ENCODE assay signal across 20 cellular contexts in genomic region chr14:32813401-32813800, GRCh38.
DNase-seq lines count a peak whose midpoint lies in the region; ATAC-seq lines count a peak whose summit lies in the region.
"Had no signal": no experiment of that assay in that cellular context is flagged by ENCODE, and none has a peak within 500 bp of the region (broad histone marks: within the 10 kb centered on the region; RNA-seq: fewer than 3 reads in every experiment).

No MANE protein-coding gene starts in this region.

- no peak overlapping the region for H3K56ac ChIP-seq in mesendoderm (ENCODE audit: low read length)

- no peak overlapping the region for H2AK5ac ChIP-seq in mesendoderm (ENCODE audit: low read length)

- H3K4me1 ChIP-seq in HUES48 (ENCODE audit: control insufficient read depth, insufficient read depth, low read length) (peaks cover 45% of the 10 kb centered on the region), mesendoderm (ENCODE audit: control insufficient read depth, low read depth, low read length) (no peaks in the 10 kb centered on the region)

- H3K4me2 ChIP-seq in mesendoderm (ENCODE audit: low read length), result no peak overlapping the region
- H3K4me2 ChIP-seq: KMS-11 had no signal

- no peak overlapping the region for H3K9ac ChIP-seq in HUES48 (ENCODE audit: low read depth, low read length)
- H3K9ac ChIP-seq in mesendoderm (ENCODE audit: low read length), result no peak overlapping the region
- H3K9ac ChIP-seq: KMS-11 had no signal

- H3K36me3 ChIP-seq in HUES48 (ENCODE audit: control insufficient read depth, insufficient read depth, low read length) (no peaks in the 10 kb centered on the region), mesendoderm (ENCODE audit: control insufficient read depth, insufficient read depth, low read length) (no peaks in the 10 kb centered on the region)
- H3K36me3 ChIP-seq: SJCRH30 had no signal

- no peak overlapping the region for H2BK15ac ChIP-seq in mesendoderm (replicated peaks; ENCODE audit: low read depth)

- H4K8ac ChIP-seq in mesendoderm (ENCODE audit: low read depth, low read length), result no peak overlapping the region

- H3K27ac ChIP-seq in HUES48 (ENCODE audit: low read depth, low read length) (peak overlapping the region; percentile 30), mesendoderm (ENCODE audit: low read depth, low read length) (no peak overlapping the region)
- H3K27ac ChIP-seq: KMS-11, SJCRH30 had no signal

- H3K18ac ChIP-seq in mesendoderm (ENCODE audit: low read length), result peak overlapping the region; percentile 28

- no peak for ATAC-seq in HG03378 (IDR thresholded peaks at IDR 0.05; ENCODE audit: unreplicated experiment)
- ATAC-seq: PC-3 had no signal

- H3K23ac ChIP-seq in mesendoderm (ENCODE audit: low read length), result no peak overlapping the region

- no peaks in the 10 kb centered on the region for H3K9me3 ChIP-seq in HUES48 (ENCODE audit: control insufficient read depth, insufficient read depth, low read length)
- H3K9me3 ChIP-seq: SJCRH30 had no signal

- H3K4ac ChIP-seq in mesendoderm (ENCODE audit: low read depth, low read length), result no peak overlapping the region

- WGBS in mesendoderm (ENCODE audit: extremely low coverage, insufficient coverage, low lambda C conversion rate), result no CpG with 5 or more reads among the region's 4 CpGs

- H3K4me3 ChIP-seq in HUES48 (ENCODE audit: low read depth, low read length) (no peak overlapping the region), mesendoderm (ENCODE audit: low read length) (no peak overlapping the region)
- H3K4me3 ChIP-seq: SJCRH30 had no signal

- no peaks in the 10 kb centered on the region for H3K27me3 ChIP-seq in HUES48 (ENCODE audit: control insufficient read depth, insufficient read depth, low read length)
- H3K27me3 ChIP-seq in mesendoderm (ENCODE audit: insufficient read depth, low read length, poor library complexity), result no peaks in the 10 kb centered on the region
- H3K27me3 ChIP-seq: SJCRH30 had no signal

- H3K79me2 ChIP-seq in mesendoderm (ENCODE audit: control insufficient read depth, insufficient read depth, low read length), result no peaks in the 10 kb centered on the region

- no peak overlapping the region for H4K5ac ChIP-seq in mesendoderm (ENCODE audit: low read length)

- no peaks in the 10 kb centered on the region for H3K79me1 ChIP-seq in mesendoderm (ENCODE audit: low read length)

- H2BK120ac ChIP-seq in mesendoderm (ENCODE audit: low read depth, low read length), result no peak overlapping the region

- DNase-seq in DMS79 treated with DMSO at 0.1 percent for 48 hours (lab: John Stamatoyannopoulos, UW), result peak; percentile 80
- DNase-seq in dermis blood vessel endothelial cell, result peak; percentile 37
- no peak for DNase-seq in mesendoderm
- DNase-seq in H4 (ENCODE audit: low spot score), result no peak
- no peak for DNase-seq in LoVo (ENCODE audit: low spot score)
- DNase-seq in NCI-H524 (lab: John Stamatoyannopoulos, UW), result no peak
- DNase-seq: ACHN; COR-L47; EL; MM.1S; NCI-H1417; NCI-H187 treated with DMSO at 0.1 percent for 48 hours; NCI-H345; NCI-H526 treated with DMSO at 0.1 percent for 48 hours; NK-92 treated with Interleukin-12 subunit alpha and Interleukin-12 subunit beta, amount 100 ng/mL, for 24 hours; PC-3; SJCRH30 had no signal

- no peak overlapping the region for H2BK5ac ChIP-seq in mesendoderm (ENCODE audit: low read length)

Comparison
In these comparisons a context has a peak if more than half of its experiments do, and no peak if none do; other contexts are left out.
1. DNase-seq: peak in DMS79 treated with DMSO at 0.1 percent for 48 hours (single experiment) and dermis blood vessel endothelial cell (single experiment); none in mesendoderm (single experiment), H4 (single experiment), LoVo (single experiment) and NCI-H524 (0 of 2).